ENCODE assay signal across 24 cellular contexts in the genomic region with DNA sequence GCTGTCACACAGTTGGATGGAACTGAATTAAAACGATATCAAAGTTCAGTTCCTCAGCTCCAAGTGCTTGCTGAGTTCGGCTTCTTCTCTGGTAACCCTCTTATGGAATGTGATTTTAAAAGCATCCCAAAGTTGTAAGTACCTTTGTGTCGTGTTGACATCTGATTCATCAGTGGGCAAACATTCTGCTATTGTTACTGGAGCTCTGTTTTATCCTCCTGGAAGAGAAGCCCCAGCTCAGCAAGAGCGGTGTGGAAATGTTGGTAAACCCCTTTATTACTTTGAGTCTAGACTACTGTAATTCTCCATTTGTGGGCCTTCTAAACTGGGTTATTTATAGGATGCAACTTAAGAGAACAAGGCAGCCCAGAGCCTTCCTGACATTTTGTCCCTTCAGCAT.
"Had no signal": no experiment of that assay in that cellular context is flagged by ENCODE, and none has a peak within 500 bp of the region (broad histone marks: within the 10 kb centered on the region; RNA-seq: fewer than 3 reads in every experiment).

No MANE protein-coding gene starts in this region.

- ATAC-seq: natural killer cell; pancreas; right cardiac atrium; right lobe of liver; stimulated activated effector memory CD8-positive, alpha-beta T cell treated with anti-CD3 and anti-CD28 coated beads, Interleukin-12 subunit alpha, Interleukin-12 subunit beta, amount 100 ng/mL, for 72 hours; stimulated activated naive B cell treated with anti-CD40 and anti-IgM and Interleukin-4, amounts not matched to agents 10 μg/mL and 1 μg/mL and 100 μg/mL, for 72 hours had no signal

- H3K4me1 ChIP-seq: neural progenitor cell, pancreas, prostate gland, sigmoid colon, stomach, thyroid gland, upper lobe of left lung, vagina had no signal

- H3K27ac ChIP-seq: neural progenitor cell, pancreas, prostate gland, right lobe of liver, sigmoid colon, stomach, thoracic aorta, thyroid gland, tibial nerve, upper lobe of left lung, vagina had no signal

- FAIRE-seq: pancreas, small intestine, urothelium cell line had no signal

- DNase-seq: natural killer cell; occipital lobe; pancreas; right cardiac atrium; right lobe of liver; sigmoid colon; small intestine; stimulated activated CD4-positive, alpha-beta T cell treated with anti-CD3 and anti-CD28 coated beads, Interleukin-15, amount 100 ng/mL, for 24 hours; stimulated activated CD4-positive, alpha-beta T cell treated with anti-CD3 and anti-CD28 coated beads, Interleukin-2, amount 100 ng/mL, for 24 hours; stimulated activated CD4-positive, alpha-beta T cell treated with anti-CD3 and anti-CD28 coated beads, Interleukin-2, amount 100 ng/mL, for 48 hours; stimulated activated CD4-positive, alpha-beta T cell treated with anti-CD3 and anti-CD28 coated beads, Interleukin-4, amount 100 ng/mL, for 24 hours; stimulated activated naive B cell treated with anti-CD40 and anti-IgM and Interleukin-4, amounts not matched to agents 10 μg/mL and 1 μg/mL and 100 μg/mL, for 72 hours; stimulated activated naive CD4-positive, alpha-beta T cell treated with Interleukin-2 at 50 U/mL for 16 hours; stomach; thyroid gland; trophoblast cell; upper lobe of left lung had no signal

- H3K4me2 ChIP-seq: neural progenitor cell had no signal

- H3K4me3 ChIP-seq: neural progenitor cell, pancreas, prostate gland, right lobe of liver, sigmoid colon, stomach, thoracic aorta, thyroid gland, tibial nerve, upper lobe of left lung, vagina had no signal

- H2AFZ ChIP-seq: neural progenitor cell had no signal

- H3K27me3 ChIP-seq: neural progenitor cell, pancreas, right lobe of liver, sigmoid colon, stomach, thyroid gland, tibial nerve, upper lobe of left lung, vagina had no signal

- H3K36me3 ChIP-seq: neural progenitor cell, pancreas, prostate gland, right lobe of liver, sigmoid colon, stomach, thoracic aorta, thyroid gland, tibial nerve, upper lobe of left lung, vagina had no signal

- H3K9me3 ChIP-seq: pancreas, prostate gland, right lobe of liver, sigmoid colon, stomach, thoracic aorta, thyroid gland, tibial nerve, upper lobe of left lung, vagina had no signal
